Comparison of ENCODE assay signal across 24 cellular contexts in genomic region chr3:127012091-127012490, GRCh38. TPM values are rescaled to one million over a fixed set of nuclear protein-coding genes. Genes with fewer than 3 reads are reported as not detected.
DNase-seq lines count a peak whose midpoint lies in the region; ATAC-seq and TF ChIP-seq lines count a peak whose summit lies in the region.
"Had no signal": no experiment of that assay in that cellular context is flagged by ENCODE, and none has a peak within 500 bp of the region (broad histone marks: within the 10 kb centered on the region; RNA-seq: fewer than 3 reads in every experiment).

No MANE protein-coding gene starts in this region.

- H3K27me3 Mint-ChIP-seq in activated CD8-positive, alpha-beta T cell treated with anti-CD3 and anti-CD28 coated beads, Interleukin-2, amount 10 ng/mL, durations not matched to agents 7 days and 5 days (ENCODE audit: low read depth) = no peaks in the 10 kb centered on the region
- H3K27me3 Mint-ChIP-seq: activated naive CD4-positive, alpha-beta T cell treated with anti-CD3 and anti-CD28 coated beads, Interleukin-2, amount 10 ng/mL, durations not matched to agents 7 days and 5 days; CD4-positive, alpha-beta memory T cell had no signal

- H3K36me3 ChIP-seq in GM23248 (ENCODE audit: low read depth) (peaks cover 4% of the 10 kb centered on the region; the same call in 1 of the 2 replicates), suprapubic skin (peaks cover 86% of the 10 kb centered on the region)

- WGBS in GM23248 (ENCODE audit: low coverage in 1 of 2, low lambda C conversion rate in 2 of 2, missing lambda C conversion rate in 2 of 2), 2 experiments = 82 to 88% methylated on average over 15 of the region's 15 CpGs
- WGBS in suprapubic skin = 98% methylated on average over 7 of the region's 15 CpGs

- H3F3A ChIP-seq in GM23248 (ENCODE audit: insufficient read depth) = no peaks in the 10 kb centered on the region

- POLR2A ChIA-PET in activated CD8-positive, alpha-beta T cell treated with anti-CD3 and anti-CD28 coated beads, Interleukin-2, amount 10 ng/mL, durations not matched to agents 7 days and 5 days (lab: Charles Lee) = no interaction called here

- no peak overlapping the region for H2AFZ ChIP-seq in GM23248

- no peaks in the 10 kb centered on the region for H3K36me3 Mint-ChIP-seq in activated CD8-positive, alpha-beta T cell treated with anti-CD3 and anti-CD28 coated beads, Interleukin-2, amount 10 ng/mL, durations not matched to agents 7 days and 5 days (ENCODE audit: low read depth)
- H3K36me3 Mint-ChIP-seq: activated naive CD4-positive, alpha-beta T cell treated with anti-CD3 and anti-CD28 coated beads, Interleukin-2, amount 10 ng/mL, durations not matched to agents 7 days and 5 days had no signal

- H3K27me3 ChIP-seq in GM23248 (replicated peaks; ENCODE audit: insufficient read depth) (no peaks in the 10 kb centered on the region), foreskin keratinocyte (no peaks in the 10 kb centered on the region), suprapubic skin (no peaks in the 10 kb centered on the region)
- H3K27me3 ChIP-seq: stomach had no signal

- H3K27ac Mint-ChIP-seq in activated CD8-positive, alpha-beta T cell treated with anti-CD3 and anti-CD28 coated beads, Interleukin-2, amount 10 ng/mL, durations not matched to agents 7 days and 5 days = no peak overlapping the region
- H3K27ac Mint-ChIP-seq: activated naive CD4-positive, alpha-beta T cell treated with anti-CD3 and anti-CD28 coated beads, Interleukin-2, amount 10 ng/mL, durations not matched to agents 7 days and 5 days; endodermal cell; T-helper 1 cell treated with Interleukin-12 subunit alpha and Interleukin-12 subunit beta and Interleukin-4 antibody, amounts not matched to agents 30 μg/mL and 1 μg/mL, for 36 hours; WTC11 had no signal

- no peak for TF ChIP-seq POLR2A in suprapubic skin (IDR thresholded peaks at IDR 0.05)

- TF ChIP-seq EP300 in suprapubic skin (IDR thresholded peaks at IDR 0.05) = no peak

- 0 out of 2 replicates have a peak overlapping the region, but pooled peaks have one; percentile 59 for H3K9ac ChIP-seq in GM23248

- H3K9me3 Mint-ChIP-seq in activated CD8-positive, alpha-beta T cell treated with anti-CD3 and anti-CD28 coated beads, Interleukin-2, amount 10 ng/mL, durations not matched to agents 7 days and 5 days (ENCODE audit: insufficient read depth) = no peaks in the 10 kb centered on the region
- H3K9me3 Mint-ChIP-seq: activated naive CD4-positive, alpha-beta T cell treated with anti-CD3 and anti-CD28 coated beads, Interleukin-2, amount 10 ng/mL, durations not matched to agents 7 days and 5 days; CD4-positive, alpha-beta memory T cell; endodermal cell; T-helper 1 cell treated with Interleukin-12 subunit alpha and Interleukin-12 subunit beta and Interleukin-4 antibody, amounts not matched to agents 30 μg/mL and 1 μg/mL, for 36 hours; WTC11 had no signal

- H3K27ac ChIP-seq in GM23248 (no peak overlapping the region), foreskin keratinocyte (no peak overlapping the region), suprapubic skin (no peak overlapping the region)
- H3K27ac ChIP-seq: stomach had no signal

- H3K9me3 ChIP-seq in GM23248 (ENCODE audit: low read depth) (no peaks in the 10 kb centered on the region), suprapubic skin (no peaks in the 10 kb centered on the region)
- H3K9me3 ChIP-seq: stomach had no signal

- H3K4me3 Mint-ChIP-seq in activated CD8-positive, alpha-beta T cell treated with anti-CD3 and anti-CD28 coated beads, Interleukin-2, amount 10 ng/mL, durations not matched to agents 7 days and 5 days = no peak overlapping the region
- H3K4me3 Mint-ChIP-seq: activated naive CD4-positive, alpha-beta T cell treated with anti-CD3 and anti-CD28 coated beads, Interleukin-2, amount 10 ng/mL, durations not matched to agents 7 days and 5 days; CD4-positive, alpha-beta memory T cell; endodermal cell; T-helper 1 cell treated with Interleukin-12 subunit alpha and Interleukin-12 subunit beta and Interleukin-4 antibody, amounts not matched to agents 30 μg/mL and 1 μg/mL, for 36 hours; WTC11 had no signal

- TF ChIP-seq CTCF in foreskin keratinocyte (conservative IDR thresholded peaks at IDR 0.05) (no peak), suprapubic skin (IDR thresholded peaks at IDR 0.05) (no peak)

- no peaks in the 10 kb centered on the region for H3K9me2 ChIP-seq in GM23248 (ENCODE audit: insufficient read depth)

- peaks cover 3% of the 10 kb centered on the region for H3K4me1 Mint-ChIP-seq in activated CD8-positive, alpha-beta T cell treated with anti-CD3 and anti-CD28 coated beads, Interleukin-2, amount 10 ng/mL, durations not matched to agents 7 days and 5 days (ENCODE audit: low read depth)
- H3K4me1 Mint-ChIP-seq: activated naive CD4-positive, alpha-beta T cell treated with anti-CD3 and anti-CD28 coated beads, Interleukin-2, amount 10 ng/mL, durations not matched to agents 7 days and 5 days; CD4-positive, alpha-beta memory T cell; endodermal cell; WTC11 had no signal

- peak; percentile 35 for ATAC-seq in foreskin keratinocyte
- ATAC-seq in activated CD8-positive, alpha-beta T cell treated with anti-CD3 and anti-CD28 coated beads, Interleukin-2, amount 10 ng/mL, durations not matched to agents 7 days and 5 days = no peak
- ATAC-seq: WTC11 had no signal

- H3K4me2 ChIP-seq in GM23248 (ENCODE audit: unreplicated experiment) = no peak overlapping the region

- no peaks in the 10 kb centered on the region for H4K20me1 ChIP-seq in GM23248 (ENCODE audit: insufficient read depth)

- in situ Hi-C loops in GM23248 (cut with MboI) = no loop called here

- DNase-seq in A172 (ENCODE audit: low spot score) (peak; percentile 80), GM23248 (peak; percentile 37), T1000 (lab: John Stamatoyannopoulos, UW) (peak; percentile 32), foreskin keratinocyte (no peak), suprapubic skin (ENCODE audit: low spot score in 2 of 2) (no peak), NCI-H526 treated with DMSO at 0.1 percent for 48 hours (lab: John Stamatoyannopoulos, UW) (no peak)
- no peak for DNase-seq in stimulated activated CD4-positive, alpha-beta T cell treated with anti-CD3 and anti-CD28 coated beads, Interleukin-2, amount 100 ng/mL, for 48 hours
- DNase-seq in activated CD8-positive, alpha-beta T cell treated with anti-CD3 and anti-CD28 coated beads, Interleukin-2, amount 10 ng/mL, durations not matched to agents 7 days and 5 days = no peak
- DNase-seq: ACHN; activated CD4-positive, alpha-beta T cell treated with anti-CD3 and anti-CD28 coated beads, Interleukin-2, amount 50 U/mL, for 48 hours; activated naive CD4-positive, alpha-beta T cell treated with anti-CD3 and anti-CD28 coated beads, Interleukin-2, amount 10 ng/mL, durations not matched to agents 7 days and 5 days; aorta; CD4-positive, alpha-beta memory T cell; DMS79 treated with DMSO at 0.1 percent for 48 hours; endodermal cell; hippocampal formation; islet precursor cell; mammary epithelial cell; NCI-H1105 treated with DMSO at 0.1 percent for 48 hours; NCI-H2107; NCI-H510A treated with DMSO at 0.1 percent for 48 hours; stomach had no signal

- H3K4me3 ChIP-seq in GM23248 = no peak overlapping the region
- H3K4me3 ChIP-seq in suprapubic skin = no peak overlapping the region
- H3K4me3 ChIP-seq: stomach had no signal

- 0 out of 2 replicates have a peak, but pooled peaks cover 7% of the 10 kb centered on the region for H3K4me1 ChIP-seq in GM23248 (ENCODE audit: insufficient read depth)
- H3K4me1 ChIP-seq in foreskin keratinocyte = no peaks in the 10 kb centered on the region
- peaks cover 27% of the 10 kb centered on the region for H3K4me1 ChIP-seq in suprapubic skin

- CTCF ChIA-PET in activated CD8-positive, alpha-beta T cell treated with anti-CD3 and anti-CD28 coated beads, Interleukin-2, amount 10 ng/mL, durations not matched to agents 7 days and 5 days (lab: Charles Lee) = no interaction called here

- H3K79me2 ChIP-seq in GM23248 (ENCODE audit: insufficient read depth) = peaks cover 6% of the 10 kb centered on the region

RNA-seq across cellular contexts. Expression of gene PLXNA1, which starts 29.2 kb away (rescaled TPM):
- total RNA-seq in A172 (2014; rRNA removed; shearing (Covaris generic)) = 51.3 and 55.1 TPM in 2 replicates
- 84.7 and 86.1 TPM in 2 replicates for total RNA-seq in GM23248 (2014; rRNA removed; shearing (Covaris generic))
- polyA plus RNA-seq in GM23248 (2016; fragmentation: Nextera tagmentation; extraction: Ambion mirVana) (12.4 and 13.4 TPM in 2 replicates), foreskin keratinocyte (23.7 and 24.2 TPM in 2 replicates)
- total RNA-seq in foreskin keratinocyte (76.1 and 82.6 TPM in 2 replicates), suprapubic skin (10 to 100 TPM; 48.4 to 77.9 (median 59.4) TPM)
- 1 to 10 TPM; 2.4 to 2.7 TPM for total RNA-seq in activated CD8-positive, alpha-beta T cell treated with anti-CD3 and anti-CD28 coated beads, Interleukin-2, amount 10 ng/mL, durations not matched to agents 7 days and 5 days

Comparison
In these comparisons a context has a peak if more than half of its experiments do, and no peak if none do; other contexts are left out.
1. DNase-seq: peak in A172 (single experiment), GM23248 (single experiment) and T1000 (single experiment); none in foreskin keratinocyte (0 of 2), stimulated activated CD4-positive, alpha-beta T cell treated with anti-CD3 and anti-CD28 coated beads, Interleukin-2, amount 100 ng/mL, for 48 hours (0 of 2), suprapubic skin (0 of 2), NCI-H526 treated with DMSO at 0.1 percent for 48 hours (single experiment) and activated CD8-positive, alpha-beta T cell treated with anti-CD3 and anti-CD28 coated beads, Interleukin-2, amount 10 ng/mL, durations not matched to agents 7 days and 5 days (single experiment).
2. RNA of gene PLXNA1, which starts 29.2 kb away (total RNA-seq): 84.7 to 86.1 TPM in GM23248, 76.1 to 82.6 TPM in foreskin keratinocyte, 48.4 to 77.9 TPM in suprapubic skin and 51.3 to 55.1 TPM in A172; 2.4 to 2.7 TPM in activated CD8-positive, alpha-beta T cell treated with anti-CD3 and anti-CD28 coated beads, Interleukin-2, amount 10 ng/mL, durations not matched to agents 7 days and 5 days; every median in the first group is over 10 times any median in the second.